In the genomic region with DNA sequence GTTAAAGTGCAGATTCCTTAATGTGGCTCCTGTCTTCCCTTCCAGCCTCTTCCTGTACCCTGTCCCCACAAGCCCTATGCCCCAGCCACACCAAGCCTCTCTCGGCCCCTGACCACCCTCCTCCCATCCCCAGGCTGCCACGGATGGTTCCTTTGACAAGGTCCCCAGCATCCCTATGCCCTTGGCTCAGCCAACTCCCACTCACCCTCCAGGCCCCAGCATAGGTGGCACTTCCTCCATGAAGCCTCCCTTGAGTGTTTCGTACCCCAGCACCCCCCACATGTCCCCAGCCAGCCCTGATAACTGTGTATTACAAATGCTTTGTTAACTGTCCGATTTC, we compare ENCODE assay signal across 25 cellular contexts.
"Had no signal": no experiment of that assay in that cellular context is flagged by ENCODE, and none has a peak within 500 bp of the region (broad histone marks: within the 10 kb centered on the region; RNA-seq: fewer than 3 reads in every experiment).

No MANE protein-coding gene starts in this region.

- DNase-seq: hippocampal formation; islet precursor cell; left ventricle myocardium inferior; mesendoderm; naive B cell; nucleus accumbens; right lobe of liver; stimulated activated CD4-positive, alpha-beta T cell treated with anti-CD3 and anti-CD28 coated beads, Interleukin-1b, Interleukin-23, amount 100 ng/mL, for 48 hours; stimulated activated CD4-positive, alpha-beta T cell treated with anti-CD3 and anti-CD28 coated beads, Interleukin-2, amount 100 ng/mL, for 48 hours; stimulated activated CD4-positive, alpha-beta T cell treated with anti-CD3 and anti-CD28 coated beads, Interleukin-4, amount 100 ng/mL, for 4 hours; stimulated activated CD8-positive, alpha-beta memory T cell treated with anti-CD3 and anti-CD28 coated beads, Interleukin-4, amount 100 ng/mL, for 48 hours; stimulated activated naive CD4-positive, alpha-beta T cell treated with Interleukin-2 at 50 U/mL for 16 hours; stimulated activated naive CD8-positive, alpha-beta T cell treated with anti-CD3 and anti-CD28 coated beads, Interleukin-15, amount 100 ng/mL, for 72 hours; substantia nigra had no signal

- H3K27me3 ChIP-seq: right atrium auricular region, right lobe of liver, tibial nerve, vagina had no signal

- H3K36me3 ChIP-seq: left ventricle myocardium inferior, right atrium auricular region, right lobe of liver, tibial nerve, vagina had no signal

- H3K4me3 Mint-ChIP-seq: mesothelial cell of epicardium; naive B cell; nephron; neural crest cell; stimulated activated memory B cell treated with anti-CD40 and anti-IgM and Interleukin-4, amounts not matched to agents 10 μg/mL and 1 μg/mL and 100 μg/mL, for 72 hours; stimulated activated naive CD8-positive, alpha-beta T cell treated with anti-CD3 and anti-CD28 coated beads, Interleukin-15, amount 100 ng/mL, for 72 hours; type B pancreatic cell had no signal

- H3K9me3 Mint-ChIP-seq: mesothelial cell of epicardium, nephron, type B pancreatic cell had no signal

- H3K9me3 ChIP-seq: right lobe of liver, vagina had no signal

- H3K27ac ChIP-seq: left ventricle myocardium inferior, parathyroid adenoma, right atrium auricular region, right lobe of liver, tibial nerve, vagina had no signal

- H3K27me3 Mint-ChIP-seq: stimulated activated memory B cell treated with anti-CD40 and anti-IgM and Interleukin-4, amounts not matched to agents 10 μg/mL and 1 μg/mL and 100 μg/mL, for 72 hours; stimulated activated naive CD8-positive, alpha-beta T cell treated with anti-CD3 and anti-CD28 coated beads, Interleukin-15, amount 100 ng/mL, for 72 hours had no signal

- H3K36me3 Mint-ChIP-seq: mesothelial cell of epicardium; stimulated activated memory B cell treated with anti-CD40 and anti-IgM and Interleukin-4, amounts not matched to agents 10 μg/mL and 1 μg/mL and 100 μg/mL, for 72 hours; type B pancreatic cell had no signal

- H3K4me1 Mint-ChIP-seq: neural crest cell; stimulated activated naive CD8-positive, alpha-beta T cell treated with anti-CD3 and anti-CD28 coated beads, Interleukin-15, amount 100 ng/mL, for 72 hours had no signal

- ATAC-seq: right lobe of liver; stimulated activated memory B cell treated with anti-CD40 and anti-IgM and Interleukin-4, amounts not matched to agents 10 μg/mL and 1 μg/mL and 100 μg/mL, for 72 hours; stimulated activated naive CD8-positive, alpha-beta T cell treated with anti-CD3 and anti-CD28 coated beads, Interleukin-15, amount 100 ng/mL, for 72 hours had no signal

- H3K4me1 ChIP-seq: parathyroid adenoma, right atrium auricular region, right lobe of liver, tibial nerve, vagina had no signal

- H3K4me3 ChIP-seq: left ventricle myocardium inferior, lung, right atrium auricular region, right lobe of liver, smooth muscle cell, tibial nerve, vagina had no signal

- H3K27ac Mint-ChIP-seq: mesothelial cell of epicardium; nephron; stimulated activated memory B cell treated with anti-CD40 and anti-IgM and Interleukin-4, amounts not matched to agents 10 μg/mL and 1 μg/mL and 100 μg/mL, for 72 hours; type B pancreatic cell had no signal
